8 cellular contexts compared by ENCODE assay signal in the genomic region with DNA sequence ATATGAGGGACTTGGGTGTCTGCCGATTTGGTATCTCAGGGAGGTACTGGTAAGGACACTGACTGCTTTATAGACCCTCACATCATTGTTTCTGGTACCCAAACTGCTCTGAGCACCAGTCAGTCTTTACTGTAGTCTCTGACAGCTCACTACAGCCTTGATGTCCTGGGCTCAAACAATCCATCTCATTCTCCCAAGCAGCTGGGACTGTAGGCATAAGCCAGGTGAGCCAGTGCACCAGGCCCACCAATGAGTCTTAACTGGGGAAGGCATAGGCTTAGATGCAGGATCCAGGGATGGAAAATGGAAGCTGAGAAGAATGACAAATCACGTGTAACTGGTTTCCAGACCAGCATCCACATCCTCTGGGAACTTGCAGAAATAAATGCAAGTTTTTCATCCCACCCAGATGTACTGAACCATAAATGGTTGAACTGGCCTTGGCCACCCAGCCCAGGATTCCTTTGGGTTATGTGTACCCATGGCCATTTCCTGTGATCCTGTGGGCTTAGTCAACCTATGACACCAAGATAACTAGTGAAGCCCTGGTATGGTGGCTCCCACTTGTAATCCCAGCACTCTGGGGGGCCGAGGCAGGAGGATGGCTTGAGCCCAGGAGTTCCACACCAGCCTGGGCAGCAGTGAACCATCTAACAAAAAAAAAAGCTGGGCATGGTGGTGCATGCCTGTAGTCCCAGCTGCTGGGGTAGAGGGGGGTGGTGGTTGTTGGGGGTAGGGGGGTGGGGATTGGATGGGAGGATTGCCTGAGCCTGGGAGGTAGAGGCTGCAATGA. TPM values are rescaled to one million over a fixed set of nuclear protein-coding genes. Genes with fewer than 3 reads are reported as not detected.
DNase-seq lines count a peak whose midpoint lies in the region; ATAC-seq, FAIRE-seq and TF ChIP-seq lines count a peak whose summit lies in the region.

No MANE protein-coding gene starts in this region.

- peak overlapping the region; percentile 96; the same call in 1 of the 3 replicates for H3K4me2 ChIP-seq in A549

- no peak for TF ChIP-seq EP300 in A549 (IDR thresholded peaks at IDR 0.05)

- DNase-seq in A549 (ENCODE audit: low read depth in 1 of 2, low spot score in 1 of 2), result peak in 1 of 2 experiments; percentile 36
- peak; percentile 84 for DNase-seq in ELR (ENCODE audit: low read depth)
- DNase-seq in SJCRH30, result peak; percentile 32 to 51
- DNase-seq in esophagus squamous epithelium (lab: John Stamatoyannopoulos, UW), result no peak
- DNase-seq in DMS153 treated with DMSO at 0.1 percent for 48 hours (lab: John Stamatoyannopoulos, UW; ENCODE audit: unreplicated experiment), result no peak
- DNase-seq in cardiac septum (ENCODE audit: low spot score), result no peak

- TF ChIP-seq POLR2A in A549 (IDR thresholded peaks at IDR 0.05; ENCODE audit: low read length) (no peak), esophagus squamous epithelium (IDR thresholded peaks at IDR 0.05) (no peak)

- 64% methylated on average over 3 of the region's 3 CpGs for WGBS in A549 (ENCODE audit: missing lambda C conversion rate)
- 29 to 61% methylated on average over 2 of the region's 3 CpGs for WGBS in esophagus squamous epithelium, 2 donors

- peaks cover 64% of the 10 kb centered on the region for H3K36me3 ChIP-seq in SJCRH30
- peaks cover 36 to 86% (median 55%) of the 10 kb centered on the region in 3 donors for H3K36me3 ChIP-seq in esophagus squamous epithelium

- CTCF ChIA-PET in A549 (lab: Yijun Ruan, JAX), result interaction anchor here (0.6 to 18.8 kb wide), 6 partner anchors 38 to 1164 kb away, joined by 3 to 539 read pairs (median 6); a partner anchor contains a TSS

- POLR2A ChIA-PET in A549 (lab: Yijun Ruan, JAX), result interaction anchor here (1.1 to 1.2 kb wide), 2 partner anchors 11 to 13 kb away, joined by 3 read pairs; no protein-coding TSS in a partner anchor

- FAIRE-seq in A549 (lab: Jason Lieb, UNC), result no peak

- intact Hi-C loops in esophagus squamous epithelium (cut with DNase I) (no loop called here), cardiac septum (cut with DNase I) (loop anchor here (10.0 kb wide), 1 partner anchor 359 kb away; no protein-coding TSS in a partner anchor)

- H3K27me3 ChIP-seq in SJCRH30 (no peaks in the 10 kb centered on the region), esophagus squamous epithelium (no peaks in the 10 kb centered on the region)

- H3K4me1 ChIP-seq in A549 (peaks cover 50% of the 10 kb centered on the region), SJCRH30 (no peaks in the 10 kb centered on the region), esophagus squamous epithelium (peaks cover 25 to 74% (median 31%) of the 10 kb centered on the region in 3 donors)

- H3K27ac ChIP-seq in A549, result peak overlapping the region in 1 of 2 experiments; percentile 64; a peak in 4 of 6 replicates
- H3K27ac ChIP-seq in SJCRH30, result no peak overlapping the region
- peak overlapping the region; percentile 6 to 96 (median 29) for H3K27ac ChIP-seq in esophagus squamous epithelium

- no peak overlapping the region for H3K4me3 ChIP-seq in A549
- H3K4me3 ChIP-seq in SJCRH30, result no peak overlapping the region
- H3K4me3 ChIP-seq in esophagus squamous epithelium, result no peak overlapping the region

- TF ChIP-seq RAD21 in A549 (conservative IDR thresholded peaks at IDR 0.05 in 1 of 2, IDR thresholded peaks at IDR 0.05 in 1 of 2), result no peak

- peak in 1 of 2 experiments; percentile 22; a peak in 3 of 6 replicates for ATAC-seq in A549
- no peak for ATAC-seq in GM19023 (IDR thresholded peaks at IDR 0.05; ENCODE audit: unreplicated experiment)
- no peak for ATAC-seq in GM21723 (IDR thresholded peaks at IDR 0.05; ENCODE audit: unreplicated experiment)

- H3K9me3 ChIP-seq in A549, result no peaks in the 10 kb centered on the region
- no peaks in the 10 kb centered on the region for H3K9me3 ChIP-seq in SJCRH30 (replicated peaks)
- H3K9me3 ChIP-seq in esophagus squamous epithelium, result no peaks in the 10 kb centered on the region

- no peak for TF ChIP-seq CTCF in A549 (IDR thresholded peaks at IDR 0.05)
- no peak for TF ChIP-seq CTCF in esophagus squamous epithelium (IDR thresholded peaks at IDR 0.05)

TF ChIP-seq in A549, 52 proteins besides CTCF, POLR2A, EP300 and RAD21:
- TF ChIP-seq HDAC2 (IDR thresholded peaks at IDR 0.05), result no peak
- TF ChIP-seq, protein P1, sequence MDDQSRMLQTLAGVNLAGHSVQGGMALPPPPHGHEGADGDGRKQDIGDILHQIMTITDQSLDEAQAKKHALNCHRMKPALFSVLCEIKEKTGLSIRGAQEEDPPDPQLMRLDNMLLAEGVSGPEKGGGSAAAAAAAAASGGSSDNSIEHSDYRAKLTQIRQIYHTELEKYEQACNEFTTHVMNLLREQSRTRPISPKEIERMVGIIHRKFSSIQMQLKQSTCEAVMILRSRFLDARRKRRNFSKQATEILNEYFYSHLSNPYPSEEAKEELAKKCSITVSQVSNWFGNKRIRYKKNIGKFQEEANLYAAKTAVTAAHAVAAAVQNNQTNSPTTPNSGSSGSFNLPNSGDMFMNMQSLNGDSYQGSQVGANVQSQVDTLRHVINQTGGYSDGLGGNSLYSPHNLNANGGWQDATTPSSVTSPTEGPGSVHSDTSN (IDR thresholded peaks at IDR 0.05), result peak; percentile 67; the same call in 1 of the 2 replicates
- peak; percentile 84; the same call in 1 of the 2 replicates for TF ChIP-seq HOXA7 (CRISPR knock-in tag; IDR thresholded peaks at IDR 0.05)
- TF ChIP-seq, protein P2, sequence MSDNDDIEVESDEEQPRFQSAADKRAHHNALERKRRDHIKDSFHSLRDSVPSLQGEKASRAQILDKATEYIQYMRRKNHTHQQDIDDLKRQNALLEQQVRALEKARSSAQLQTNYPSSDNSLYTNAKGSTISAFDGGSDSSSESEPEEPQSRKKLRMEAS (IDR thresholded peaks at IDR 0.05), result no peak
- TF ChIP-seq POLR2AphosphoS2 (conservative IDR thresholded peaks at IDR 0.05; ENCODE audit: low read length), result peak; percentile 76
- peak; percentile 89; the same call in 1 of the 2 replicates for TF ChIP-seq TFCP2L1 (CRISPR knock-in tag; IDR thresholded peaks at IDR 0.05)
- peak; percentile 78 for TF ChIP-seq FOSB (CRISPR knock-in tag; IDR thresholded peaks at IDR 0.05)
- TF ChIP-seq, protein P3, sequence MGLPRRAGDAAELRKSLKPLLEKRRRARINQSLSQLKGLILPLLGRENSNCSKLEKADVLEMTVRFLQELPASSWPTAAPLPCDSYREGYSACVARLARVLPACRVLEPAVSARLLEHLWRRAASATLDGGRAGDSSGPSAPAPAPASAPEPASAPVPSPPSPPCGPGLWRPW (IDR thresholded peaks at IDR 0.05), result no peak
- peak; percentile 20 for TF ChIP-seq CHD2 (IDR thresholded peaks at IDR 0.05; ENCODE audit: low read length, partially characterized antibody)
- TF ChIP-seq RARB (CRISPR knock-in tag; IDR thresholded peaks at IDR 0.05), result peak; percentile 35; the same call in 1 of the 2 replicates
- TF ChIP-seq TP53 (CRISPR knock-in tag; IDR thresholded peaks at IDR 0.05), result peak; percentile 87
TF ChIP-seq in A549: peak in this region for 8.

RNA-seq across cellular contexts. Expression of a gene that starts 5.8 kb away (rescaled TPM):
- polyA plus RNA-seq in A549 (2011; rRNA removed) (691 and 782 TPM in 2 replicates), A549 (2017; fragmentation: RNase III; extraction: RNeasy Plus Mini Kit Qiagen cat#74134 plus additional on column Dnase treatment) (1,022 to 1,121 TPM (median 1,044 TPM) in 3 replicates)
- 1,345 and 1,480 TPM in 2 replicates for polyA plus RNA-seq in A549 (2012; cell fraction: cytosol; rRNA removed)
- polyA plus RNA-seq in A549 (2012; cell fraction: nucleus; rRNA removed), result 1,395 and 1,872 TPM in 2 replicates
- polyA minus RNA-seq in A549 (2011; rRNA and poly(A)+ RNA removed), result 802 and 983 TPM in 2 replicates
- 1,652 and 1,704 TPM in 2 replicates for total RNA-seq in SJCRH30 (2014; rRNA removed; shearing (Covaris generic))
- total RNA-seq in esophagus squamous epithelium (100 to 1,000 TPM; 151 to 351 (median 255) TPM), cardiac septum (215 TPM)

RNA-seq across cellular contexts. Expression of a gene that starts 8.8 kb away (rescaled TPM):
- polyA plus RNA-seq in A549 (2011; rRNA removed), result 8.2 and 13.3 TPM in 2 replicates
- polyA plus RNA-seq in A549 (2012; cell fraction: cytosol; rRNA removed), result 8.4 and 10.3 TPM in 2 replicates
- 29.8 and 46.1 TPM in 2 replicates for polyA plus RNA-seq in A549 (2012; cell fraction: nucleus; rRNA removed)
- polyA plus RNA-seq in A549 (2017; fragmentation: RNase III; extraction: RNeasy Plus Mini Kit Qiagen cat#74134 plus additional on column Dnase treatment), result 14.9 to 21.4 TPM (median 16.5 TPM) in 3 replicates
- 18.4 and 19.4 TPM in 2 replicates for polyA minus RNA-seq in A549 (2011; rRNA and poly(A)+ RNA removed)
- 24.6 and 25.0 TPM in 2 replicates for total RNA-seq in SJCRH30 (2014; rRNA removed; shearing (Covaris generic))
- total RNA-seq in esophagus squamous epithelium, result 1 to 10 TPM; 2.4 to 7.4 (median 7.0) TPM
- 23.1 TPM for total RNA-seq in cardiac septum

RNA-seq across cellular contexts. Expression of a gene that starts 16.6 kb away (rescaled TPM):
- polyA plus RNA-seq in A549 (2011; rRNA removed), result 135 and 136 TPM in 2 replicates
- 140 TPM in 2 replicates for polyA plus RNA-seq in A549 (2012; cell fraction: cytosol; rRNA removed)
- 112 and 128 TPM in 2 replicates for polyA plus RNA-seq in A549 (2012; cell fraction: nucleus; rRNA removed)
- polyA plus RNA-seq in A549 (2017; fragmentation: RNase III; extraction: RNeasy Plus Mini Kit Qiagen cat#74134 plus additional on column Dnase treatment), result 89.7 to 99.2 TPM (median 89.9 TPM) in 3 replicates
- 101 and 112 TPM in 2 replicates for polyA minus RNA-seq in A549 (2011; rRNA and poly(A)+ RNA removed)
- 87.4 and 92.2 TPM in 2 replicates for total RNA-seq in SJCRH30 (2014; rRNA removed; shearing (Covaris generic))
- 10 to 100 TPM; 46.7 to 88.8 (median 64.4) TPM for total RNA-seq in esophagus squamous epithelium
- 251 TPM for total RNA-seq in cardiac septum

RNA-seq across cellular contexts. Expression of a gene that starts 18.4 kb away (rescaled TPM):
- polyA plus RNA-seq in A549 (2011; rRNA removed), result 116 and 202 TPM in 2 replicates
- polyA plus RNA-seq in A549 (2012; cell fraction: cytosol; rRNA removed), result 172 and 215 TPM in 2 replicates
- polyA plus RNA-seq in A549 (2012; cell fraction: nucleus; rRNA removed), result 240 and 352 TPM in 2 replicates
- polyA plus RNA-seq in A549 (2017; fragmentation: RNase III; extraction: RNeasy Plus Mini Kit Qiagen cat#74134 plus additional on column Dnase treatment), result 89.1 to 108 TPM (median 104 TPM) in 3 replicates
- polyA minus RNA-seq in A549 (2011; rRNA and poly(A)+ RNA removed), result 93.4 and 94.8 TPM in 2 replicates
- total RNA-seq in SJCRH30 (2014; rRNA removed; shearing (Covaris generic)), result 19.9 and 22.1 TPM in 2 replicates
- 10 to 100 TPM; 41.4 to 87.9 (median 66.0) TPM for total RNA-seq in esophagus squamous epithelium
- total RNA-seq in cardiac septum, result 285 TPM

RNA-seq across cellular contexts. Expression of a gene that starts 35.1 kb away (rescaled TPM):
- 11.3 and 12.4 TPM in 2 replicates for polyA plus RNA-seq in A549 (2011; rRNA removed)
- 21.7 and 24.8 TPM in 2 replicates for polyA plus RNA-seq in A549 (2012; cell fraction: cytosol; rRNA removed)
- polyA plus RNA-seq in A549 (2012; cell fraction: nucleus; rRNA removed), result 22.2 and 23.8 TPM in 2 replicates
- 13.0 to 14.5 TPM (median 13.0 TPM) in 3 replicates for polyA plus RNA-seq in A549 (2017; fragmentation: RNase III; extraction: RNeasy Plus Mini Kit Qiagen cat#74134 plus additional on column Dnase treatment)
- 11.7 and 12.7 TPM in 2 replicates for polyA minus RNA-seq in A549 (2011; rRNA and poly(A)+ RNA removed)
- 25.0 and 29.6 TPM in 2 replicates for total RNA-seq in SJCRH30 (2014; rRNA removed; shearing (Covaris generic))
- 1 to 10 TPM; 3.8 to 7.4 (median 6.7) TPM for total RNA-seq in esophagus squamous epithelium
- 4.3 TPM for total RNA-seq in cardiac septum

Comparison
In these comparisons a context has a peak if more than half of its experiments do, and no peak if none do; other contexts are left out.
1. DNase-seq: peak in ELR (single experiment) and SJCRH30 (2 of 2); none in esophagus squamous epithelium (single experiment), DMS153 treated with DMSO at 0.1 percent for 48 hours (single experiment) and cardiac septum (single experiment).